2 cellular contexts compared by ENCODE assay signal in genomic region chr11:112249871-112250590, GRCh38.
TF ChIP-seq lines count a peak whose summit lies in the region.

No MANE protein-coding gene starts in this region.

TF ChIP-seq in IMR-90, 13 proteins besides CTCF, POLR2A, EP300 and RAD21:
- no peak for TF ChIP-seq MAFK (IDR thresholded peaks at IDR 0.05; ENCODE audit: low read depth, low read length)
- no peak for TF ChIP-seq RFX5 (IDR thresholded peaks at IDR 0.05; ENCODE audit: low read depth, low read length)
- no peak for TF ChIP-seq MAZ (IDR thresholded peaks at IDR 0.05; ENCODE audit: borderline replicate concordance, low read depth, low read length)
- no peak for TF ChIP-seq SMC3 (IDR thresholded peaks at IDR 0.05; ENCODE audit: low read depth, low read length)
- TF ChIP-seq CHD1 (IDR thresholded peaks at IDR 0.05; ENCODE audit: low read depth, low read length): no peak
- no peak for TF ChIP-seq CEBPB (IDR thresholded peaks at IDR 0.05; ENCODE audit: low read depth, low read length)
- TF ChIP-seq RCOR1 (IDR thresholded peaks at IDR 0.05; ENCODE audit: insufficient replicate concordance, low read length): no peak
TF ChIP-seq in IMR-90: peak in this region for 0.

TF ChIP-seq in endothelial cell of umbilical vein, 7 proteins besides CTCF, POLR2A, EP300 and RAD21:
- TF ChIP-seq MAX (IDR thresholded peaks at IDR 0.05; ENCODE audit: insufficient read depth, insufficient read length): no peak
- TF ChIP-seq JUN (IDR thresholded peaks at IDR 0.05; ENCODE audit: borderline replicate concordance, insufficient read depth, insufficient read length, low read depth): no peak
- TF ChIP-seq FOS (IDR thresholded peaks at IDR 0.05; ENCODE audit: borderline replicate concordance, insufficient read depth, low read length): no peak
- no peak for TF ChIP-seq GATA2 (IDR thresholded peaks at IDR 0.05; ENCODE audit: insufficient read depth, insufficient read length, low read depth, low read length)
- TF ChIP-seq EZH2 (IDR thresholded peaks at IDR 0.05; ENCODE audit: borderline replicate concordance, low read depth, low read length, severe bottlenecking): no peak
- no peak for TF ChIP-seq POLR2AphosphoS5 (IDR thresholded peaks at IDR 0.05; ENCODE audit: insufficient read depth, low read depth, low read length)
- no peak for TF ChIP-seq MYC (IDR thresholded peaks at IDR 0.05; ENCODE audit: low read depth, low read length)
